8 cellular contexts compared by ENCODE assay signal in genomic region chr6:31665501-31666336, GRCh38. TPM values are rescaled to one million over a fixed set of nuclear protein-coding genes. Genes with fewer than 3 reads are reported as not detected.
A peak's percentile ranks its signal among the peaks of the same experiment; 100 is the strongest.
DNase-seq lines count a peak whose midpoint lies in the region; ATAC-seq and TF ChIP-seq lines count a peak whose summit lies in the region.

Gene CSNK2B (plus strand): TSS chr6:31666080. CDS start chr6:31666832, 752 bp downstream.

- peaks cover 73% of the 10 kb centered on the region for H3K4me1 Mint-ChIP-seq in dendritic cell treated with granulocyte-macrophage colony-stimulating factor and Interleukin-4, amounts not matched to agents 40 ng/mL and 50 ng/mL, for 4 days (ENCODE audit: low read depth)

- ATAC-seq in GM19372 (IDR thresholded peaks at IDR 0.05; ENCODE audit: low read depth, unreplicated experiment), result peak; percentile 85
- ATAC-seq in HG03558 (IDR thresholded peaks at IDR 0.05; ENCODE audit: extremely low read depth, unreplicated experiment), result peak; percentile 45

- H3K9me3 ChIP-seq in liver (ENCODE audit: control insufficient read depth in 4 of 4, low read length in 3 of 4), result no peaks in the 10 kb centered on the region

- H3K27me3 Mint-ChIP-seq in dendritic cell treated with granulocyte-macrophage colony-stimulating factor and Interleukin-4, amounts not matched to agents 40 ng/mL and 50 ng/mL, for 4 days, result no peaks in the 10 kb centered on the region

- no peaks in the 10 kb centered on the region for H3K9me3 Mint-ChIP-seq in dendritic cell treated with granulocyte-macrophage colony-stimulating factor and Interleukin-4, amounts not matched to agents 40 ng/mL and 50 ng/mL, for 4 days

- H3K4me3 ChIP-seq in liver (ENCODE audit: low read depth in 1 of 3, low read length in 3 of 3), result peak within 1 kb of the TSS; percentile 87 to 98 (median 88)

- intact Hi-C loops in dendritic cell treated with granulocyte-macrophage colony-stimulating factor and Interleukin-4, amounts not matched to agents 40 ng/mL and 50 ng/mL, for 4 days (cut with micrococcal nuclease), result loop anchor here (1.0 to 5.0 kb wide), 5 partner anchors 13 to 157 kb away; partner anchors contain the start of genes BAG6, CLIC1, DDX39B and PRRC2A

- peak within 1 kb of the TSS; percentile 81 to 94 for H3K9ac ChIP-seq in liver (ENCODE audit: low read depth in 1 of 2, low read length in 2 of 2)

- no peak for TF ChIP-seq CTCF in C4-2B (conservative IDR thresholded peaks at IDR 0.05)
- TF ChIP-seq CTCF in liver (IDR thresholded peaks at IDR 0.05; ENCODE audit: low read depth, low read length, missing input control), result no peak

- TF ChIP-seq RAD21 in liver (IDR thresholded peaks at IDR 0.05), result peak in 1 of 2 donors; percentile 23

- DNase-seq in NCI-H748 treated with DMSO at 0.1 percent for 48 hours (lab: John Stamatoyannopoulos, UW), result peak; percentile 99
- DNase-seq in activated CD4-positive, alpha-beta T cell treated with anti-CD3 and anti-CD28 coated beads, Interleukin-2, amount 50 U/mL, for 24 hours (ENCODE audit: low read depth in 1 of 2, low spot score in 1 of 2), result peak; percentile 95 to 96
- peak; percentile 99 for DNase-seq in stimulated activated CD4-positive, alpha-beta T cell treated with anti-CD3 and anti-CD28 coated beads, Interleukin-4, amount 100 ng/mL, for 24 hours

- H3K27me3 ChIP-seq in liver (ENCODE audit: control insufficient read depth in 4 of 4, insufficient read depth in 4 of 4, low read length in 3 of 4), result no peaks in the 10 kb centered on the region

- H3K4me3 Mint-ChIP-seq in dendritic cell treated with granulocyte-macrophage colony-stimulating factor and Interleukin-4, amounts not matched to agents 40 ng/mL and 50 ng/mL, for 4 days, result peak within 1 kb of the TSS; percentile 94

- under 1% methylated on average over 63 of the region's 63 CpGs for WGBS in liver

- peaks cover 89% of the 10 kb centered on the region for H3K36me3 Mint-ChIP-seq in dendritic cell treated with granulocyte-macrophage colony-stimulating factor and Interleukin-4, amounts not matched to agents 40 ng/mL and 50 ng/mL, for 4 days (ENCODE audit: low read depth)

- peaks cover 6 to 45% (median 32%) of the 10 kb centered on the region in 4 donors for H3K4me1 ChIP-seq in liver (ENCODE audit: control insufficient read depth in 4 of 4, insufficient read depth in 4 of 4, low read length in 3 of 4)

- H3K36me3 ChIP-seq in liver (ENCODE audit: control insufficient read depth in 4 of 4, insufficient read depth in 3 of 4, low read depth in 1 of 4, low read length in 3 of 4), result peaks cover 11 to 37% (median 36%) of the 10 kb centered on the region in 4 donors

- H3K27ac Mint-ChIP-seq in dendritic cell treated with granulocyte-macrophage colony-stimulating factor and Interleukin-4, amounts not matched to agents 40 ng/mL and 50 ng/mL, for 4 days, result peak within 1 kb of the TSS; percentile 95

- peak within 1 kb of the TSS; percentile 84 for H3K27ac ChIP-seq in C4-2B
- peak within 1 kb of the TSS; percentile 94 to 96 for H3K27ac ChIP-seq in liver (ENCODE audit: low read depth in 1 of 2, low read length in 2 of 2)

TF ChIP-seq in liver, 16 proteins besides CTCF, POLR2A, EP300 and RAD21:
- TF ChIP-seq RXRA (IDR thresholded peaks at IDR 0.05) (peak; percentile 61 to 65), MAX (IDR thresholded peaks at IDR 0.05) (peak; percentile 47), GABPA (IDR thresholded peaks at IDR 0.05 in 1 of 2, conservative IDR thresholded peaks at IDR 0.05 in 1 of 2) (peak; percentile 89 to 95), HNF4G (IDR thresholded peaks at IDR 0.05) (no peak), TAF1 (conservative IDR thresholded peaks at IDR 0.05) (peak; percentile 61), EGR1 (IDR thresholded peaks at IDR 0.05; ENCODE audit: low read depth in 2 of 2) (peak in 1 of 2 donors; percentile 49), NR2F2 (IDR thresholded peaks at IDR 0.05) (peak; percentile 81), SP1 (IDR thresholded peaks at IDR 0.05) (peak; percentile 77), YY1 (IDR thresholded peaks at IDR 0.05) (peak; percentile 61), FOXA1 (IDR thresholded peaks at IDR 0.05) (no peak), HNF4A (conservative IDR thresholded peaks at IDR 0.05) (peak; percentile 46 to 53), REST (IDR thresholded peaks at IDR 0.05) (peak; percentile 56)
- TF ChIP-seq, protein P1, sequence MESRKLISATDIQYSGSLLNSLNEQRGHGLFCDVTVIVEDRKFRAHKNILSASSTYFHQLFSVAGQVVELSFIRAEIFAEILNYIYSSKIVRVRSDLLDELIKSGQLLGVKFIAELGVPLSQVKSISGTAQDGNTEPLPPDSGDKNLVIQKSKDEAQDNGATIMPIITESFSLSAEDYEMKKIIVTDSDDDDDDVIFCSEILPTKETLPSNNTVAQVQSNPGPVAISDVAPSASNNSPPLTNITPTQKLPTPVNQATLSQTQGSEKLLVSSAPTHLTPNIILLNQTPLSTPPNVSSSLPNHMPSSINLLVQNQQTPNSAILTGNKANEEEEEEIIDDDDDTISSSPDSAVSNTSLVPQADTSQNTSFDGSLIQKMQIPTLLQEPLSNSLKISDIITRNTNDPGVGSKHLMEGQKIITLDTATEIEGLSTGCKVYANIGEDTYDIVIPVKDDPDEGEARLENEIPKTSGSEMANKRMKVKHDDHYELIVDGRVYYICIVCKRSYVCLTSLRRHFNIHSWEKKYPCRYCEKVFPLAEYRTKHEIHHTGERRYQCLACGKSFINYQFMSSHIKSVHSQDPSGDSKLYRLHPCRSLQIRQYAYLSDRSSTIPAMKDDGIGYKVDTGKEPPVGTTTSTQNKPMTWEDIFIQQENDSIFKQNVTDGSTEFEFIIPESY (IDR thresholded peaks at IDR 0.05), result no peak

RNA-seq across cellular contexts. Expression of gene CSNK2B, which starts in this region (rescaled TPM):
- 10 to 100 TPM; 58.1 to 60.5 TPM for total RNA-seq in liver
- polyA plus RNA-seq in liver, result 100 to 1,000 TPM in 1 of 2 donors, 10 to 100 TPM in 1; 93.5 to 108 TPM

Comparison
In these comparisons a context has a peak if more than half of its experiments do, and no peak if none do; other contexts are left out.
1. Peak in every context shown above with its lines: DNase-seq, ATAC-seq, H3K4me3 ChIP-seq and H3K27ac ChIP-seq.